8 cellular contexts compared by ENCODE assay signal in genomic region chr12:48817957-48818830, GRCh38. TPM values are rescaled to one million over a fixed set of nuclear protein-coding genes. Genes with fewer than 3 reads are reported as not detected.
DNase-seq lines count a peak whose midpoint lies in the region; ATAC-seq and TF ChIP-seq lines count a peak whose summit lies in the region.

CACNB3 (plus strand) TSS chr12:48818496; CDS start chr12:48818930, 434 bp downstream.

- H3K27me3 Mint-ChIP-seq in Calu3 (ENCODE audit: unreplicated experiment), result peaks cover 13% of the 10 kb centered on the region
- peaks cover 19% of the 10 kb centered on the region for H3K27me3 Mint-ChIP-seq in activated T-cell treated with anti-CD3 and anti-CD28 coated beads, Interleukin-2, amount 50 U/mL, for 24 hours
- peaks cover 2 to 17% (median 5%) of the 10 kb centered on the region in 5 donors for H3K27me3 Mint-ChIP-seq in naive thymus-derived CD8-positive, alpha-beta T cell

- intact Hi-C loops in Calu3 (cut with micrococcal nuclease; ENCODE audit: unreplicated experiment) (no loop called here), esophagus muscularis mucosa (cut with DNase I) (no loop called here)

- no peaks in the 10 kb centered on the region for H3K27me3 ChIP-seq in esophagus muscularis mucosa

- H3K36me3 Mint-ChIP-seq in Calu3 (ENCODE audit: insufficient read depth, unreplicated experiment), result peaks cover 49% of the 10 kb centered on the region
- H3K36me3 Mint-ChIP-seq in activated T-cell treated with anti-CD3 and anti-CD28 coated beads, Interleukin-2, amount 50 U/mL, for 24 hours (ENCODE audit: low read depth), result peaks cover 2% of the 10 kb centered on the region
- H3K36me3 Mint-ChIP-seq in naive thymus-derived CD8-positive, alpha-beta T cell, result no peaks in the 10 kb centered on the region
- H3K36me3 Mint-ChIP-seq in stimulated activated effector memory CD8-positive, alpha-beta T cell treated with anti-CD3 and anti-CD28 coated beads, Interleukin-12 subunit alpha, Interleukin-12 subunit beta, amount 100 ng/mL, for 72 hours, result peaks cover 5% of the 10 kb centered on the region

- CTCF ChIA-PET in Calu3 (lab: Charles Lee), result no interaction called here

- no peak for TF ChIP-seq EP300 in esophagus muscularis mucosa (IDR thresholded peaks at IDR 0.05)

- POLR2A ChIA-PET in naive thymus-derived CD8-positive, alpha-beta T cell (lab: Charles Lee), result interaction anchor here (1.0 kb wide), 1 partner anchor 33 kb away, joined by 3 read pairs; no protein-coding TSS in a partner anchor

- no peak for TF ChIP-seq CTCF in Calu3 (IDR thresholded peaks at IDR 0.05; ENCODE audit: unreplicated experiment)
- no peak for TF ChIP-seq CTCF in esophagus muscularis mucosa (IDR thresholded peaks at IDR 0.05)

- no peaks in the 10 kb centered on the region for H3K9me3 Mint-ChIP-seq in Calu3 (ENCODE audit: low read depth, unreplicated experiment)
- H3K9me3 Mint-ChIP-seq in activated T-cell treated with anti-CD3 and anti-CD28 coated beads, Interleukin-2, amount 50 U/mL, for 24 hours, result no peaks in the 10 kb centered on the region
- no peaks in the 10 kb centered on the region for H3K9me3 Mint-ChIP-seq in naive thymus-derived CD8-positive, alpha-beta T cell
- H3K9me3 Mint-ChIP-seq in stimulated activated effector memory CD8-positive, alpha-beta T cell treated with anti-CD3 and anti-CD28 coated beads, Interleukin-12 subunit alpha, Interleukin-12 subunit beta, amount 100 ng/mL, for 72 hours, result no peaks in the 10 kb centered on the region

- peaks cover 38 to 54% (median 50%) of the 10 kb centered on the region in 4 donors for H3K4me1 ChIP-seq in esophagus muscularis mucosa

- TF ChIP-seq POLR2A in esophagus muscularis mucosa (IDR thresholded peaks at IDR 0.05; ENCODE audit: low read depth), result no peak

- peak within 1 kb of the TSS; percentile 76 for H3K4me3 Mint-ChIP-seq in Calu3 (ENCODE audit: low read depth, unreplicated experiment)
- peak within 1 kb of the TSS; percentile 83 for H3K4me3 Mint-ChIP-seq in activated T-cell treated with anti-CD3 and anti-CD28 coated beads, Interleukin-2, amount 50 U/mL, for 24 hours
- H3K4me3 Mint-ChIP-seq in naive thymus-derived CD8-positive, alpha-beta T cell, result peak within 1 kb of the TSS; percentile 83 to 96 (median 89)
- peak within 1 kb of the TSS; percentile 91 for H3K4me3 Mint-ChIP-seq in stimulated activated effector memory CD8-positive, alpha-beta T cell treated with anti-CD3 and anti-CD28 coated beads, Interleukin-12 subunit alpha, Interleukin-12 subunit beta, amount 100 ng/mL, for 72 hours

- no TSS peak for BruUV-seq in Calu3 (replicated peaks; lab: Mats Ljungman, UMichigan)

- no peaks in the 10 kb centered on the region for H3K9me3 ChIP-seq in esophagus muscularis mucosa

- peak; percentile 69 for DNase-seq in Calu3
- peak; percentile 6 for DNase-seq in NOMO-1 treated with dmso at 0.1 percent for 144 hours (lab: John Stamatoyannopoulos, UW; ENCODE audit: unreplicated experiment)
- DNase-seq in activated T-cell treated with anti-CD3 and anti-CD28 coated beads, Interleukin-2, amount 50 U/mL, for 24 hours, result peak; percentile 85
- no peak for DNase-seq in esophagus muscularis mucosa (ENCODE audit: extremely low spot score)
- DNase-seq in naive thymus-derived CD8-positive, alpha-beta T cell, result peak; percentile 60 to 85 (median 74)
- DNase-seq in stimulated activated effector memory CD8-positive, alpha-beta T cell treated with anti-CD3 and anti-CD28 coated beads, Interleukin-12 subunit alpha, Interleukin-12 subunit beta, amount 100 ng/mL, for 72 hours (ENCODE audit: low spot score in 2 of 2), result peak; percentile 58 to 86

- peak within 1 kb of the TSS; percentile 58 to 81 (median 74) for H3K27ac ChIP-seq in esophagus muscularis mucosa (replicated peaks in 1 of 4)

- H3K36me3 ChIP-seq in esophagus muscularis mucosa, result peaks cover 0 to 4% (median under 1%) of the 10 kb centered on the region in 4 donors

- WGBS in esophagus muscularis mucosa, result 2% methylated on average over 46 of the region's 78 CpGs

- no peak within 1 kb of the TSS for H3K27ac Mint-ChIP-seq in Calu3 (ENCODE audit: unreplicated experiment)
- peak within 1 kb of the TSS; percentile 71 for H3K27ac Mint-ChIP-seq in activated T-cell treated with anti-CD3 and anti-CD28 coated beads, Interleukin-2, amount 50 U/mL, for 24 hours
- peak within 1 kb of the TSS in 9 of 10 donors; percentile 3 to 84 (median 67) for H3K27ac Mint-ChIP-seq in naive thymus-derived CD8-positive, alpha-beta T cell
- no peak within 1 kb of the TSS for H3K27ac Mint-ChIP-seq in stimulated activated effector memory CD8-positive, alpha-beta T cell treated with anti-CD3 and anti-CD28 coated beads, Interleukin-12 subunit alpha, Interleukin-12 subunit beta, amount 100 ng/mL, for 72 hours

- peak within 1 kb of the TSS; percentile 67 to 84 (median 78) for H3K4me3 ChIP-seq in esophagus muscularis mucosa

- peaks cover 11% of the 10 kb centered on the region for H3K4me1 Mint-ChIP-seq in Calu3 (ENCODE audit: low read depth, unreplicated experiment)
- H3K4me1 Mint-ChIP-seq in activated T-cell treated with anti-CD3 and anti-CD28 coated beads, Interleukin-2, amount 50 U/mL, for 24 hours (ENCODE audit: low read depth), result peaks cover 36% of the 10 kb centered on the region
- H3K4me1 Mint-ChIP-seq in naive thymus-derived CD8-positive, alpha-beta T cell, result peaks cover 15 to 54% (median 31%) of the 10 kb centered on the region in 4 donors
- H3K4me1 Mint-ChIP-seq in stimulated activated effector memory CD8-positive, alpha-beta T cell treated with anti-CD3 and anti-CD28 coated beads, Interleukin-12 subunit alpha, Interleukin-12 subunit beta, amount 100 ng/mL, for 72 hours, result peaks cover 71% of the 10 kb centered on the region

- ATAC-seq in HG02885 (IDR thresholded peaks at IDR 0.05; ENCODE audit: poor library complexity, unreplicated experiment) (peak; percentile 38), GM21360 (IDR thresholded peaks at IDR 0.05; ENCODE audit: unreplicated experiment) (no peak)
- ATAC-seq in naive thymus-derived CD8-positive, alpha-beta T cell, result peak; percentile 78
- peak; percentile 65 for ATAC-seq in stimulated activated effector memory CD8-positive, alpha-beta T cell treated with anti-CD3 and anti-CD28 coated beads, Interleukin-12 subunit alpha, Interleukin-12 subunit beta, amount 100 ng/mL, for 72 hours

RNA-seq across cellular contexts. Expression of gene CACNB3, which starts in this region (rescaled TPM):
- total RNA-seq in Calu3 (2022), result 17.9 and 21.1 TPM in 2 replicates
- 10 to 100 TPM; 11.6 to 41.0 (median 28.4) TPM for total RNA-seq in esophagus muscularis mucosa
- 1 to 10 TPM; 3.2 to 3.3 TPM for total RNA-seq in naive thymus-derived CD8-positive, alpha-beta T cell
- under 1 TPM; 0.19 to 0.52 (median 0.19) TPM for polyA plus RNA-seq in naive thymus-derived CD8-positive, alpha-beta T cell

Comparison
In these comparisons a context has a peak if more than half of its experiments do, and no peak if none do; other contexts are left out.
1. H3K27ac Mint-ChIP-seq: peak in activated T-cell treated with anti-CD3 and anti-CD28 coated beads, Interleukin-2, amount 50 U/mL, for 24 hours (single experiment) and naive thymus-derived CD8-positive, alpha-beta T cell (9 of 10); none in Calu3 (single experiment) and stimulated activated effector memory CD8-positive, alpha-beta T cell treated with anti-CD3 and anti-CD28 coated beads, Interleukin-12 subunit alpha, Interleukin-12 subunit beta, amount 100 ng/mL, for 72 hours (single experiment).
2. Peak in every context shown above with its lines, with median percentiles within 50 percentile points of each other: H3K4me3 Mint-ChIP-seq.